33 cellular contexts compared by ENCODE assay signal in the genomic region with DNA sequence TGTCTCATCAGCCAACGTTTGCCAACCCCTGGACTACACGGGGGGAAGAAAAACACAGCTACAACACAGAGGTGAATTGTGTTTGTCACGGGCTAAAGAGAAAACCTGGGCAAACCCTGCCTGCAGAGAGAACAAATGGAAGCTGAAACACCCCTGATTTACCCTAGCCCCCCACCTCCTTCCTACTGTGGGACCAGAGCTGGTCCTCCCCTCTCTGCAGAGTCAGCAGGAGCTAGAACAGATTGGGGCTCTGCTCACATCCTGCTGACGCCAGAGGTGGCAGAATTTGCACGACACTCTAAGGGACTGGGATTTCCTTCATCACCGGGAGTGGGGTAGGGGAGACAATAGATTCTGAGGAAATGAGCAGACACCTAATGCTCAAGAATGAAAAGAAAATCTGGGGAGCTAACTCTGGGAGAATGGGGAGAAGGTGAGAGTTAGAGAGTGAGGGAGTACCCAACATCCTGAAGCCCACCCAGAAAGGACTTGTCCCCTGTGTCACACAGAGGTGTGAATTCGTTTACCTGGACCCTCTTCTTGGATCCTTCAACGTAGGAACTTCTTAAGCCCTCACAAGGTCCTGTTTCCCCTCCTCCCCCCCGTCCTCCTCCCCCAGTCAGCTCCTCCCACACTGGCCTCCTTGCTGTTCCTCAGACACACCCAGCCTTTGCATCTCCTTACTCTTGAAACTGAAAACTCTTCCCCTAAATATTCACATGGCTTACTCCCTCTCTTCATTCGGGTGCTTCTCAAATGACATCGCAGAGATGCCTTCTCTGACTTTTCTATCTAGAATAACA. TPM values are rescaled to one million over a fixed set of nuclear protein-coding genes. Genes with fewer than 3 reads are reported as not detected.
"Had no signal": no experiment of that assay in that cellular context is flagged by ENCODE, and none has a peak within 500 bp of the region (broad histone marks: within the 10 kb centered on the region; RNA-seq: fewer than 3 reads in every experiment).

No MANE protein-coding gene starts in this region.

- H3K9me3 ChIP-seq: ascending aorta, body of pancreas, MG63 had no signal

- H3K9me3 Mint-ChIP-seq: activated B cell treated with CpG ODN at 0.5 μM for 24 hours; activated CD4-positive, alpha-beta T cell treated with anti-CD3 and anti-CD28 coated beads, Interleukin-2, amount 10 ng/mL, durations not matched to agents 24 days and 14 days; activated naive CD4-positive, alpha-beta T cell treated with anti-CD3 and anti-CD28 coated beads, Interleukin-2, amount 50 U/mL, for 24 hours; activated T-cell treated with anti-CD3 and anti-CD28 coated beads, Interleukin-2, amount 50 U/mL, for 24 hours; activated T-helper 1 cell treated with anti-CD3 and anti-CD28 coated beads, Interleukin-12 subunit alpha, Interleukin-12 subunit beta, Interleukin-2, Interleukin-4 antibody, amounts not matched to agents 30 ng/mL and 10 ng/mL and 1 ng/mL, durations not matched to agents 14 hours and 24 hours and 36 hours; T-helper 2 cell treated with Interferon-gamma antibody and Interleukin-4, amounts not matched to agents 5 μg/mL and 100 μg/mL, for 36 hours had no signal

- H3K36me3 Mint-ChIP-seq: activated CD8-positive, alpha-beta memory T cell treated with anti-CD3 and anti-CD28 coated beads, Interleukin-2, amount 10 ng/mL, durations not matched to agents 7 days and 5 days had no signal

- H3K4me1 Mint-ChIP-seq: activated B cell treated with CpG ODN at 0.5 μM for 24 hours; activated CD8-positive, alpha-beta memory T cell treated with anti-CD3 and anti-CD28 coated beads, Interleukin-2, amount 10 ng/mL, durations not matched to agents 7 days and 5 days; activated naive CD4-positive, alpha-beta T cell treated with anti-CD3 and anti-CD28 coated beads, Interleukin-2, amount 50 U/mL, for 24 hours had no signal

- H3K27ac ChIP-seq: ascending aorta, body of pancreas, SK-N-MC had no signal

- ATAC-seq: activated CD8-positive, alpha-beta memory T cell treated with anti-CD3 and anti-CD28 coated beads, Interleukin-2, amount 10 ng/mL, durations not matched to agents 7 days and 5 days; body of pancreas; Panc1; Right ventricle myocardium inferior had no signal

- H3K27me3 Mint-ChIP-seq: activated naive CD4-positive, alpha-beta T cell treated with anti-CD3 and anti-CD28 coated beads, Interleukin-2, amount 50 U/mL, for 24 hours; activated T-cell treated with anti-CD3 and anti-CD28 coated beads, Interleukin-2, amount 50 U/mL, for 24 hours had no signal

- H3K4me3 ChIP-seq: ascending aorta, body of pancreas, MG63, SK-N-MC had no signal

- DNase-seq: activated B cell treated with CpG ODN at 0.5 μM for 24 hours; activated CD4-positive, alpha-beta T cell treated with anti-CD3 and anti-CD28 coated beads for 1 hour; activated CD4-positive, alpha-beta T cell treated with anti-CD3 and anti-CD28 coated beads, Interleukin-2, amount 10 ng/mL, durations not matched to agents 24 days and 14 days; activated CD4-positive, alpha-beta T cell treated with anti-CD3 and anti-CD28 coated beads, Interleukin-2, amount 50 U/mL, for 48 hours; activated CD8-positive, alpha-beta memory T cell treated with anti-CD3 and anti-CD28 coated beads, Interleukin-2, amount 10 ng/mL, durations not matched to agents 7 days and 5 days; activated effector memory CD4-positive, alpha-beta T cell treated with Interleukin-2 at 50 U/mL for 16 hours; activated naive CD4-positive, alpha-beta T cell; activated T-cell treated with anti-CD3 and anti-CD28 coated beads, Interleukin-2, amount 50 U/mL, for 24 hours; amniotic stem cell; body of pancreas; central memory CD4-positive, alpha-beta T cell; Kasumi-1; KBM-7; MG63; MV-4-11; NCI-H1092 treated with DMSO at 0.1 percent for 48 hours; NCI-H1436; NCI-H1694 treated with DMSO at 0.1 percent for 48 hours; NCI-H2029 treated with DMSO at 0.1 percent for 48 hours; NCI-H345; NCI-H510A; NCI-H526 treated with DMSO at 0.1 percent for 48 hours; NCI-H82; OCI-M1; RPMI8226 had no signal

- FAIRE-seq: bronchial epithelial cell had no signal

- H3K27ac Mint-ChIP-seq: activated B cell treated with CpG ODN at 0.5 μM for 24 hours; activated CD4-positive, alpha-beta T cell treated with anti-CD3 and anti-CD28 coated beads, Interleukin-2, amount 10 ng/mL, durations not matched to agents 24 days and 14 days; activated CD8-positive, alpha-beta memory T cell treated with anti-CD3 and anti-CD28 coated beads, Interleukin-2, amount 10 ng/mL, durations not matched to agents 7 days and 5 days; activated naive CD4-positive, alpha-beta T cell treated with anti-CD3 and anti-CD28 coated beads, Interleukin-2, amount 50 U/mL, for 24 hours; activated T-cell treated with anti-CD3 and anti-CD28 coated beads, Interleukin-2, amount 50 U/mL, for 24 hours; activated T-helper 1 cell treated with anti-CD3 and anti-CD28 coated beads, Interleukin-12 subunit alpha, Interleukin-12 subunit beta, Interleukin-2, Interleukin-4 antibody, amounts not matched to agents 30 ng/mL and 10 ng/mL and 1 ng/mL, durations not matched to agents 14 hours and 24 hours and 36 hours had no signal

- H3K36me3 ChIP-seq: ascending aorta, MG63 had no signal

- H3K27me3 ChIP-seq: ascending aorta, body of pancreas, MG63 had no signal

- H3K4me3 Mint-ChIP-seq: activated B cell treated with CpG ODN at 0.5 μM for 24 hours; activated CD4-positive, alpha-beta T cell treated with anti-CD3 and anti-CD28 coated beads, Interleukin-2, amount 10 ng/mL, durations not matched to agents 24 days and 14 days; activated CD8-positive, alpha-beta memory T cell treated with anti-CD3 and anti-CD28 coated beads, Interleukin-2, amount 10 ng/mL, durations not matched to agents 7 days and 5 days; activated naive CD4-positive, alpha-beta T cell treated with anti-CD3 and anti-CD28 coated beads, Interleukin-2, amount 50 U/mL, for 24 hours; activated T-cell treated with anti-CD3 and anti-CD28 coated beads, Interleukin-2, amount 50 U/mL, for 24 hours; activated T-helper 1 cell treated with anti-CD3 and anti-CD28 coated beads, Interleukin-12 subunit alpha, Interleukin-12 subunit beta, Interleukin-2, Interleukin-4 antibody, amounts not matched to agents 30 ng/mL and 10 ng/mL and 1 ng/mL, durations not matched to agents 14 hours and 24 hours and 36 hours had no signal

RNA-seq across cellular contexts. Expression of a gene that starts 26.3 kb away (rescaled TPM):
- total RNA-seq: ascending aorta, body of pancreas had no signal
